ENCODE assay signal across 1 cellular context in the genomic region with DNA sequence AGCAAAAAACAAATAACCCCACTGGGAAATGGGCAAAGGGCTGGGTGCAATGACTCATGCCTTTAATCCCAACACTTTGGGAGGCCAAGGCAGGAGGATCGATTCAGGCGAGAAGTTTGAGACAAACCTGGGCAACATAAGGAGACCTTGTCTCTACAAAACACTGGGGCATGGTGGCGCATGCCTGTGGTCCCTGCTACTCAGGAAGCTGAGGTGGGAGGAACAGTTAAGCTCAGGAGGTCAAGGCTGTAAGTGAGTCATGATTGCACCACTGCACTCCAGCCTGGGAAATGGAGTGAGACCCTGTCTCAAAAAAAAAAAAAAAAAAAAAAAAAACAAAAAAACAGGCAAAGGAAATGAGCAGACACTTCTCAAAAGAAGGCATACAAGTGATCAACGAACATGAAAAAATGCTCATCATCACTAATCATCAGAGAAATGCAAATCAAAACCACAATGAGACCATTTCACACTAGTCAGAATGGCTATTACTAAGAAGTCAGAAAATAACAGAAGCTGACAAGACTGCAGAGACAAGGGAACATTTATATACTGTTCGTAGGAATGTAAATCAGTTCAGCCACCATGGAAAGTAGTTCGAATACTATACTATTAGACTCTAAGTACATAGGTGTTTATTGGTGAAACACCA.
TF ChIP-seq lines count a peak whose summit lies in the region.

No MANE protein-coding gene starts in this region.

TF ChIP-seq in K562, 482 proteins besides CTCF, POLR2A, EP300 and RAD21 (continued from another document):
- TF ChIP-seq ATF2 (CRISPR knock-in tag; IDR thresholded peaks at IDR 0.05) (no peak), CBX8 (IDR thresholded peaks at IDR 0.05; ENCODE audit: borderline replicate concordance, extremely low read depth, low read depth, low read length, poor library complexity, severe bottlenecking) (no peak), TRIM28 (IDR thresholded peaks at IDR 0.05) (no peak), HMGN3 (IDR thresholded peaks at IDR 0.05; ENCODE audit: borderline replicate concordance, extremely low read depth, insufficient read length, low read depth, low read length) (no peak), TEAD1 (CRISPR knock-in tag; IDR thresholded peaks at IDR 0.05) (no peak), ADNP (tag; IDR thresholded peaks at IDR 0.05) (no peak), CEBPB (tag; IDR thresholded peaks at IDR 0.05) (peak; percentile 46; the same call in 1 of the 2 replicates), KDM5B (IDR thresholded peaks at IDR 0.05; ENCODE audit: insufficient replicate concordance, low read depth, low read length) (no peak)
- TF ChIP-seq, protein P1, sequence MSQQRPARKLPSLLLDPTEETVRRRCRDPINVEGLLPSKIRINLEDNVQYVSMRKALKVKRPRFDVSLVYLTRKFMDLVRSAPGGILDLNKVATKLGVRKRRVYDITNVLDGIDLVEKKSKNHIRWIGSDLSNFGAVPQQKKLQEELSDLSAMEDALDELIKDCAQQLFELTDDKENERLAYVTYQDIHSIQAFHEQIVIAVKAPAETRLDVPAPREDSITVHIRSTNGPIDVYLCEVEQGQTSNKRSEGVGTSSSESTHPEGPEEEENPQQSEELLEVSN (IDR thresholded peaks at IDR 0.05; ENCODE audit: borderline replicate concordance in 1 of 2, extremely low read depth in 1 of 2, insufficient read depth in 1 of 2, insufficient read length in 1 of 2, low read depth in 1 of 2, low read length in 1 of 2, poor library complexity in 1 of 2, severe bottlenecking in 1 of 2) = no peak
